ENCODE assay signal across 8 cellular contexts in genomic region chr5:170791325-170791954, GRCh38. TPM values are rescaled to one million over a fixed set of nuclear protein-coding genes. Genes with fewer than 3 reads are reported as not detected.
DNase-seq lines count a peak whose midpoint lies in the region; ATAC-seq and TF ChIP-seq lines count a peak whose summit lies in the region.

No MANE protein-coding gene starts in this region.

- peaks cover 37% of the 10 kb centered on the region for H3K27me3 Mint-ChIP-seq in brain
- H3K27me3 Mint-ChIP-seq in stimulated activated naive CD8-positive, alpha-beta T cell treated with anti-CD3 and anti-CD28 coated beads, Interleukin-15, amount 100 ng/mL, for 72 hours = no peaks in the 10 kb centered on the region

- no peaks in the 10 kb centered on the region for H3K4me1 Mint-ChIP-seq in brain
- H3K4me1 Mint-ChIP-seq in stimulated activated naive CD8-positive, alpha-beta T cell treated with anti-CD3 and anti-CD28 coated beads, Interleukin-15, amount 100 ng/mL, for 72 hours = no peaks in the 10 kb centered on the region

- peak overlapping the region in 1 of 5 experiments; percentile 37 for H3K27ac Mint-ChIP-seq in brain
- H3K27ac Mint-ChIP-seq in stimulated activated naive CD8-positive, alpha-beta T cell treated with anti-CD3 and anti-CD28 coated beads, Interleukin-15, amount 100 ng/mL, for 72 hours = no peak overlapping the region

- DNase-seq in SIG-M5 treated with dmso at 0.1 percent for 504 hours (lab: John Stamatoyannopoulos, UW; ENCODE audit: unreplicated experiment) = peak; percentile 55
- DNase-seq in SIG-M5 (lab: John Stamatoyannopoulos, UW) = no peak
- peak; percentile 43 for DNase-seq in NCI-H446 treated with DMSO at 0.1 percent for 48 hours (lab: John Stamatoyannopoulos, UW)
- DNase-seq in iPS DF 4.7 (ENCODE audit: extremely low read depth, low spot score) = peak; percentile 69
- peak in 1 of 2 donors; percentile 18 for DNase-seq in stimulated activated naive CD8-positive, alpha-beta T cell treated with anti-CD3 and anti-CD28 coated beads, Interleukin-15, amount 100 ng/mL, for 72 hours

- H3K4me3 Mint-ChIP-seq in brain = no peak overlapping the region
- H3K4me3 Mint-ChIP-seq in stimulated activated naive CD8-positive, alpha-beta T cell treated with anti-CD3 and anti-CD28 coated beads, Interleukin-15, amount 100 ng/mL, for 72 hours = no peak overlapping the region

- peak; percentile 66 for ATAC-seq in HG02642 (IDR thresholded peaks at IDR 0.05; ENCODE audit: poor library complexity, unreplicated experiment)
- peak; percentile 41 for ATAC-seq in stimulated activated naive CD8-positive, alpha-beta T cell treated with anti-CD3 and anti-CD28 coated beads, Interleukin-15, amount 100 ng/mL, for 72 hours
- no peak for ATAC-seq in HG03135 (IDR thresholded peaks at IDR 0.05; ENCODE audit: unreplicated experiment)

- no peaks in the 10 kb centered on the region for H3K9me3 Mint-ChIP-seq in brain
- no peaks in the 10 kb centered on the region for H3K9me3 Mint-ChIP-seq in stimulated activated naive CD8-positive, alpha-beta T cell treated with anti-CD3 and anti-CD28 coated beads, Interleukin-15, amount 100 ng/mL, for 72 hours

- TF ChIP-seq CTCF in brain (conservative IDR thresholded peaks at IDR 0.05) = peak; percentile 81 to 84

- H3K36me3 Mint-ChIP-seq in brain = no peaks in the 10 kb centered on the region

RNA-seq across cellular contexts. Expression of gene GABRP, which starts 7.9 kb away (rescaled TPM):
- 0.68 TPM for polyA plus RNA-seq in brain (ENCODE audit: insufficient read depth, low read depth, low replicate concordance)
